Comparison of ENCODE assay signal across 1 cellular context in genomic region chr3:14691239-14691638, GRCh38.
TF ChIP-seq lines count a peak whose summit lies in the region.

No MANE protein-coding gene starts in this region.

TF ChIP-seq in GM23338, 12 proteins besides CTCF, POLR2A, EP300 and RAD21 (continued from another document):
- TF ChIP-seq ZNF462 (CRISPR knock-in tag; IDR thresholded peaks at IDR 0.05) (no peak), REST (IDR thresholded peaks at IDR 0.05; ENCODE audit: unreplicated experiment) (no peak), POLR2AphosphoS5 (IDR thresholded peaks at IDR 0.05; ENCODE audit: low read depth) (no peak), EZH2phosphoT487 (IDR thresholded peaks at IDR 0.05; ENCODE audit: unreplicated experiment) (no peak)
